24 cellular contexts compared by ENCODE assay signal in the genomic region with DNA sequence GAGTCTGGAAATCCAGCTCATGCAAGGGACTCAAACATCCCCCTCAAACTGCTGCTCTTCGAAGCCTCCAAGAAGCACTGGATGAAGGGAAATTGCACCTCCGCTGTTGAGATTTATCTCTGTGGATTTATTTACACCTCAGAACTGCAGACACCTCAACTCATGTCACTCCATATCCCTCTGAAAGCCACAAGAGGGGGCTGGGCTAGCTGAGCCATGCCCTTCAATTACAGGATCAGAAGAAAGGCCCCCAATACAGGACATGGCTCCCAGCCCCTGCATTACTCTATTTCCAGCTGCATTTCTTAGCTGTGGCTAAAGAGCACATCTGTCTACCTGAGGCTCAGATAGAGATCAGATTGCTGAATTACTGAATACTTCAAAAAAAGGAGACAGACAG.
"Had no signal": no experiment of that assay in that cellular context is flagged by ENCODE, and none has a peak within 500 bp of the region (broad histone marks: within the 10 kb centered on the region; RNA-seq: fewer than 3 reads in every experiment).

No MANE protein-coding gene starts in this region.

- H3K36me3 Mint-ChIP-seq: activated naive CD8-positive, alpha-beta T cell treated with anti-CD3 and anti-CD28 coated beads, Interleukin-2, amount 10 ng/mL, durations not matched to agents 7 days and 5 days; immature natural killer cell; mesothelial cell of epicardium; naive thymus-derived CD8-positive, alpha-beta T cell had no signal

- ATAC-seq: activated T-cell treated with anti-CD3 and anti-CD28 coated beads, Interleukin-2, amount 50 U/mL, for 72 hours; heart right ventricle; naive thymus-derived CD8-positive, alpha-beta T cell; pancreas; psoas muscle; stimulated activated naive CD8-positive, alpha-beta T cell treated with anti-CD3 and anti-CD28 coated beads, Interleukin-15, Interleukin-2, amounts not matched to agents 100 U/mL and 50 U/mL, for 24 hours; upper lobe of right lung had no signal

- H3K4me1 Mint-ChIP-seq: activated naive CD8-positive, alpha-beta T cell treated with anti-CD3 and anti-CD28 coated beads, Interleukin-2, amount 10 ng/mL, durations not matched to agents 7 days and 5 days; immature natural killer cell; mesothelial cell of epicardium had no signal

- DNase-seq: activated CD4-positive, alpha-beta T cell treated with anti-CD3 and anti-CD28 coated beads, Interleukin-2, amount 50 U/mL, for 4 hours; activated CD8-positive, alpha-beta memory T cell treated with anti-CD3 and anti-CD28 coated beads for 24 hours; activated CD8-positive, alpha-beta memory T cell treated with anti-CD3 and anti-CD28 coated beads, Interleukin-2, amount 50 U/mL, for 4 hours; activated effector memory CD4-positive, alpha-beta T cell treated with Interleukin-2 at 50 U/mL for 16 hours; activated naive CD4-positive, alpha-beta T cell treated with anti-CD3 and anti-CD28 coated beads for 36 hours; activated naive CD8-positive, alpha-beta T cell treated with anti-CD3 and anti-CD28 coated beads, Interleukin-2, amount 10 ng/mL, durations not matched to agents 7 days and 5 days; activated T-cell treated with anti-CD3 and anti-CD28 coated beads, Interleukin-2, amount 50 U/mL, for 72 hours; amygdala; cerebellar nuclear complex; heart right ventricle; immature natural killer cell; left ventricle myocardium inferior; naive thymus-derived CD8-positive, alpha-beta T cell; pancreas; psoas muscle; stimulated activated CD4-positive, alpha-beta T cell treated with anti-CD3 and anti-CD28 coated beads, Interleukin-4, amount 100 ng/mL, for 4 hours; stimulated activated naive CD8-positive, alpha-beta T cell treated with anti-CD3 and anti-CD28 coated beads, Interleukin-15, Interleukin-2, amounts not matched to agents 100 U/mL and 50 U/mL, for 24 hours; T-helper 9 cell; upper lobe of right lung had no signal

- H3K4me3 ChIP-seq: coronary artery, heart right ventricle, left ventricle myocardium inferior, pancreas, psoas muscle, right atrium auricular region, upper lobe of right lung had no signal

- H3K4me1 ChIP-seq: heart right ventricle, left ventricle myocardium inferior, pancreas, psoas muscle, right atrium auricular region, upper lobe of right lung had no signal

- H3K9me3 Mint-ChIP-seq: activated naive CD4-positive, alpha-beta T cell treated with anti-CD3 and anti-CD28 coated beads for 36 hours; immature natural killer cell; mesothelial cell of epicardium had no signal

- H3K27me3 ChIP-seq: right atrium auricular region, upper lobe of right lung had no signal

- H3K9me3 ChIP-seq: heart right ventricle, left ventricle myocardium inferior, neutrophil, pancreas, psoas muscle, right atrium auricular region, upper lobe of right lung had no signal

- H3K27me3 Mint-ChIP-seq: activated naive CD8-positive, alpha-beta T cell treated with anti-CD3 and anti-CD28 coated beads, Interleukin-2, amount 10 ng/mL, durations not matched to agents 7 days and 5 days had no signal

- H3K4me3 Mint-ChIP-seq: activated naive CD4-positive, alpha-beta T cell treated with anti-CD3 and anti-CD28 coated beads for 36 hours; activated naive CD8-positive, alpha-beta T cell treated with anti-CD3 and anti-CD28 coated beads, Interleukin-2, amount 10 ng/mL, durations not matched to agents 7 days and 5 days; activated T-cell treated with anti-CD3 and anti-CD28 coated beads, Interleukin-2, amount 50 U/mL, for 72 hours; immature natural killer cell; mesothelial cell of epicardium; naive thymus-derived CD8-positive, alpha-beta T cell had no signal

- H3K36me3 ChIP-seq: heart right ventricle, left ventricle myocardium inferior, neutrophil, pancreas, right atrium auricular region, upper lobe of right lung had no signal

- H3K27ac ChIP-seq: coronary artery, epithelial cell of prostate, heart right ventricle, left ventricle myocardium inferior, neutrophil, pancreas, psoas muscle, right atrium auricular region, upper lobe of right lung had no signal

- H3K27ac Mint-ChIP-seq: activated naive CD4-positive, alpha-beta T cell treated with anti-CD3 and anti-CD28 coated beads for 36 hours; activated naive CD8-positive, alpha-beta T cell treated with anti-CD3 and anti-CD28 coated beads, Interleukin-2, amount 10 ng/mL, durations not matched to agents 7 days and 5 days; immature natural killer cell; mesothelial cell of epicardium; naive thymus-derived CD8-positive, alpha-beta T cell had no signal
